9 cellular contexts compared by ENCODE assay signal in the genomic region with DNA sequence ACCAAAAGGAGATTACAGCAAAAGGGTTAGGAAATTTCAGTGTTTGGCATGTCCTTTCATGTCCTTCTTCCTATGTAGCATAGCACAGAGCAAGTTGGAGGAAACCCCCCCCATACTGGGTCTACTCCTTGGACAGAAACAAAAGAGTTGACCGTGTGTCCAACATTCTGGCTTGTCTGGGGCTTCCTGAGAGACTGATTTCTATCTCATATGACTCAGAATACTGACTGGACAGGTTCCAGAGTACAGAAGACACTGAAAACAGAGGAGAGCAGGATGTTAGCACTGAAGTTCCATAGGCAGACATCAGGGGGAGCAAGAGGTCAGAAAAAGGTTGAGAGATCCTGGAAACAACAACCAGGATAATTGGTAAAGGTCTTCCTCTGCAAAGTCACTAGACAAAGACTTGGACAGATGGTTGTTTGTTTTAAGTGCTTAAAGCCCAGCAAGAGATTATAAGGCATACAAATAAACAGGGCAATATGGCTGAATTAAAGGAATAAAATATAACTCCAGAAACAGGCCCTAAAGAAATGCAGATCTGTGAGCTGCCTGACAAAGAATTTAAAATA. TPM values are rescaled to one million over a fixed set of nuclear protein-coding genes. Genes with fewer than 3 reads are reported as not detected.
A peak's percentile ranks its signal among the peaks of the same experiment; 100 is the strongest.
DNase-seq lines count a peak whose midpoint lies in the region; ATAC-seq and TF ChIP-seq lines count a peak whose summit lies in the region.
"Had no signal": no experiment of that assay in that cellular context is flagged by ENCODE, and none has a peak within 500 bp of the region (broad histone marks: within the 10 kb centered on the region; RNA-seq: fewer than 3 reads in every experiment).

No MANE protein-coding gene starts in this region.

- H3K27me3 ChIP-seq in lower lobe of right lung (ENCODE audit: low read depth): no peaks in the 10 kb centered on the region

- no peaks in the 10 kb centered on the region for H3K27me3 Mint-ChIP-seq in activated CD4-positive, alpha-beta T cell treated with anti-CD3 and anti-CD28 coated beads for 36 hours
- H3K27me3 Mint-ChIP-seq: activated naive CD8-positive, alpha-beta T cell had no signal

- POLR2A ChIA-PET in HEK293T (lab: Yijun Ruan, JAX): no interaction called here
- POLR2A ChIA-PET in activated CD4-positive, alpha-beta T cell treated with anti-CD3 and anti-CD28 coated beads for 36 hours (lab: Charles Lee): no interaction called here

- DNase-seq in COLO829 (ENCODE audit: low spot score) (peak; percentile 86), HEK293T (ENCODE audit: extremely low spot score) (peak; percentile 67), NCI-H526 (lab: John Stamatoyannopoulos, UW) (peak; percentile 12 to 62), dedifferentiated amniotic fluid mesenchymal stem cell (ENCODE audit: extremely low spot score) (peak; percentile 94), lower lobe of right lung (no peak), mesenteric fat pad (ENCODE audit: low spot score) (no peak)
- peak; percentile 67 for DNase-seq in activated CD4-positive, alpha-beta T cell treated with anti-CD3 and anti-CD28 coated beads for 36 hours
- DNase-seq in stimulated activated CD8-positive, alpha-beta memory T cell treated with anti-CD3 and anti-CD28 coated beads, Interleukin-2, amount 100 ng/mL, for 48 hours (ENCODE audit: low read depth in 2 of 2): peak; percentile 4 to 34

- H3K4me3 Mint-ChIP-seq in activated CD4-positive, alpha-beta T cell treated with anti-CD3 and anti-CD28 coated beads for 36 hours: no peak overlapping the region
- H3K4me3 Mint-ChIP-seq: activated naive CD8-positive, alpha-beta T cell had no signal

- CTCF ChIA-PET in HEK293T (lab: Yijun Ruan, JAX): interaction anchor here (0.5 to 1.6 kb wide), 6 partner anchors 20 to 760 kb away, joined by 3 to 8 read pairs (median 4); no protein-coding TSS in a partner anchor
- CTCF ChIA-PET in activated CD4-positive, alpha-beta T cell treated with anti-CD3 and anti-CD28 coated beads for 36 hours (lab: Charles Lee): interaction anchor here (0.6 to 5.5 kb wide), 26 partner anchors 10 to 368 kb away, joined by 3 to 57 read pairs (median 4); partner anchors contain the start of genes CCND3 and TOMM6

- intact Hi-C loops in activated CD4-positive, alpha-beta T cell treated with anti-CD3 and anti-CD28 coated beads for 36 hours (cut with DNase I, micrococcal nuclease): loop anchor here (1.0 to 5.0 kb wide), 6 partner anchors 46 to 320 kb away; partner anchors contain the start of genes BYSL (in 2 of the 2) and MED20 (in 2 of the 2)
- intact Hi-C loops in lower lobe of right lung (cut with DNase I): no loop called here

- peak; percentile 85 for ATAC-seq in activated CD4-positive, alpha-beta T cell treated with anti-CD3 and anti-CD28 coated beads for 36 hours
- peak; percentile 91 to 94 for ATAC-seq in lower lobe of right lung

- no peak overlapping the region for H3K4me3 ChIP-seq in lower lobe of right lung

- peak; percentile 85 for TF ChIP-seq CTCF in lower lobe of right lung (IDR thresholded peaks at IDR 0.05)

- no peaks in the 10 kb centered on the region for H3K9me3 Mint-ChIP-seq in activated CD4-positive, alpha-beta T cell treated with anti-CD3 and anti-CD28 coated beads for 36 hours (ENCODE audit: low read depth)

- peaks cover 5% of the 10 kb centered on the region for H3K4me1 Mint-ChIP-seq in activated CD4-positive, alpha-beta T cell treated with anti-CD3 and anti-CD28 coated beads for 36 hours

- H3K36me3 ChIP-seq in lower lobe of right lung: no peaks in the 10 kb centered on the region

- H3K27ac ChIP-seq in lower lobe of right lung: peak overlapping the region; percentile 40

- no peaks in the 10 kb centered on the region for H3K36me3 Mint-ChIP-seq in activated CD4-positive, alpha-beta T cell treated with anti-CD3 and anti-CD28 coated beads for 36 hours (ENCODE audit: low read depth)
- H3K36me3 Mint-ChIP-seq: activated naive CD8-positive, alpha-beta T cell had no signal

- no peaks in the 10 kb centered on the region for H3K9me3 ChIP-seq in lower lobe of right lung

- no peak overlapping the region for H3K27ac Mint-ChIP-seq in activated CD4-positive, alpha-beta T cell treated with anti-CD3 and anti-CD28 coated beads for 36 hours
- H3K27ac Mint-ChIP-seq: activated naive CD8-positive, alpha-beta T cell had no signal

- H3K4me1 ChIP-seq in lower lobe of right lung: peaks cover 13% of the 10 kb centered on the region

TF ChIP-seq in HEK293T, 16 proteins besides CTCF, POLR2A, EP300 and RAD21:
- TF ChIP-seq L3MBTL2 (conservative IDR thresholded peaks at IDR 0.05) (no peak), HDGF (IDR thresholded peaks at IDR 0.05; ENCODE audit: borderline replicate concordance) (no peak), BHLHE40 (IDR thresholded peaks at IDR 0.05; ENCODE audit: borderline replicate concordance) (no peak), LEF1 (IDR thresholded peaks at IDR 0.05; ENCODE audit: borderline replicate concordance) (no peak), NFRKB (IDR thresholded peaks at IDR 0.05) (no peak), SUZ12 (IDR thresholded peaks at IDR 0.05) (no peak), ARNT (IDR thresholded peaks at IDR 0.05) (no peak), SP1 (IDR thresholded peaks at IDR 0.05) (no peak), FOXA1 (IDR thresholded peaks at IDR 0.05) (no peak)
- TF ChIP-seq, protein P1, sequence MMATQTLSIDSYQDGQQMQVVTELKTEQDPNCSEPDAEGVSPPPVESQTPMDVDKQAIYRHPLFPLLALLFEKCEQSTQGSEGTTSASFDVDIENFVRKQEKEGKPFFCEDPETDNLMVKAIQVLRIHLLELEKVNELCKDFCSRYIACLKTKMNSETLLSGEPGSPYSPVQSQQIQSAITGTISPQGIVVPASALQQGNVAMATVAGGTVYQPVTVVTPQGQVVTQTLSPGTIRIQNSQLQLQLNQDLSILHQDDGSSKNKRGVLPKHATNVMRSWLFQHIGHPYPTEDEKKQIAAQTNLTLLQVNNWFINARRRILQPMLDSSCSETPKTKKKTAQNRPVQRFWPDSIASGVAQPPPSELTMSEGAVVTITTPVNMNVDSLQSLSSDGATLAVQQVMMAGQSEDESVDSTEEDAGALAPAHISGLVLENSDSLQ (IDR thresholded peaks at IDR 0.05): no peak

RNA-seq across cellular contexts. Expression of gene USP49, which starts 48.4 kb away (rescaled TPM):
- total RNA-seq in activated CD4-positive, alpha-beta T cell treated with anti-CD3 and anti-CD28 coated beads for 36 hours: 1 to 10 TPM; 5.6 to 7.3 TPM
- total RNA-seq in lower lobe of right lung (3.9 TPM), mesenteric fat pad (8.3 TPM)

RNA-seq across cellular contexts. Expression of gene TOMM6, which starts 59.3 kb away (rescaled TPM):
- total RNA-seq in activated CD4-positive, alpha-beta T cell treated with anti-CD3 and anti-CD28 coated beads for 36 hours: 100 to 1,000 TPM; 282 to 345 TPM
- total RNA-seq in lower lobe of right lung (134 TPM), mesenteric fat pad (123 TPM)

Comparison
In these comparisons a context has a peak if more than half of its experiments do, and no peak if none do; other contexts are left out.
1. DNase-seq: peak in COLO829 (single experiment), HEK293T (single experiment), NCI-H526 (2 of 2), activated CD4-positive, alpha-beta T cell treated with anti-CD3 and anti-CD28 coated beads for 36 hours (single experiment), dedifferentiated amniotic fluid mesenchymal stem cell (single experiment) and stimulated activated CD8-positive, alpha-beta memory T cell treated with anti-CD3 and anti-CD28 coated beads, Interleukin-2, amount 100 ng/mL, for 48 hours (2 of 2); none in lower lobe of right lung (single experiment) and mesenteric fat pad (single experiment).